ENCODE assay signal across 1 cellular context in genomic region chr22:29904020-29904419, GRCh38.
TF ChIP-seq lines count a peak whose summit lies in the region.

No MANE protein-coding gene starts in this region.

TF ChIP-seq in HCT116, 20 proteins besides CTCF, POLR2A, EP300 and RAD21:
- TF ChIP-seq EGR1 (IDR thresholded peaks at IDR 0.05; ENCODE audit: low read depth) (no peak), EZH2phosphoT487 (IDR thresholded peaks at IDR 0.05; ENCODE audit: borderline replicate concordance) (no peak), EZH2 (IDR thresholded peaks at IDR 0.05) (no peak), POLR2AphosphoS5 (IDR thresholded peaks at IDR 0.05; ENCODE audit: low read depth, low read length) (no peak), JUND (IDR thresholded peaks at IDR 0.05) (no peak), MAX (IDR thresholded peaks at IDR 0.05) (no peak), YY1 (IDR thresholded peaks at IDR 0.05; ENCODE audit: extremely low read depth, insufficient replicate concordance, low read depth, low read length) (no peak), SIN3A (IDR thresholded peaks at IDR 0.05; ENCODE audit: low read depth) (no peak)
- TF ChIP-seq, protein P1, sequence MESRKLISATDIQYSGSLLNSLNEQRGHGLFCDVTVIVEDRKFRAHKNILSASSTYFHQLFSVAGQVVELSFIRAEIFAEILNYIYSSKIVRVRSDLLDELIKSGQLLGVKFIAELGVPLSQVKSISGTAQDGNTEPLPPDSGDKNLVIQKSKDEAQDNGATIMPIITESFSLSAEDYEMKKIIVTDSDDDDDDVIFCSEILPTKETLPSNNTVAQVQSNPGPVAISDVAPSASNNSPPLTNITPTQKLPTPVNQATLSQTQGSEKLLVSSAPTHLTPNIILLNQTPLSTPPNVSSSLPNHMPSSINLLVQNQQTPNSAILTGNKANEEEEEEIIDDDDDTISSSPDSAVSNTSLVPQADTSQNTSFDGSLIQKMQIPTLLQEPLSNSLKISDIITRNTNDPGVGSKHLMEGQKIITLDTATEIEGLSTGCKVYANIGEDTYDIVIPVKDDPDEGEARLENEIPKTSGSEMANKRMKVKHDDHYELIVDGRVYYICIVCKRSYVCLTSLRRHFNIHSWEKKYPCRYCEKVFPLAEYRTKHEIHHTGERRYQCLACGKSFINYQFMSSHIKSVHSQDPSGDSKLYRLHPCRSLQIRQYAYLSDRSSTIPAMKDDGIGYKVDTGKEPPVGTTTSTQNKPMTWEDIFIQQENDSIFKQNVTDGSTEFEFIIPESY (IDR thresholded peaks at IDR 0.05; ENCODE audit: extremely low read depth, insufficient replicate concordance, low read length), result no peak
